In genomic region chr20:53621482-53622246, GRCh38 we compare ENCODE assay signal across 8 cellular contexts. TPM values are rescaled to one million over a fixed set of nuclear protein-coding genes. Genes with fewer than 3 reads are reported as not detected.
DNase-seq lines count a peak whose midpoint lies in the region; ATAC-seq and TF ChIP-seq lines count a peak whose summit lies in the region.

No MANE protein-coding gene starts in this region.

- peak overlapping the region; percentile 98 for H3K27ac Mint-ChIP-seq in stimulated activated naive CD8-positive, alpha-beta T cell treated with anti-CD3 and anti-CD28 coated beads, Interleukin-15, Interleukin-2, amounts not matched to agents 100 ng/mL and 50 ng/mL, for 24 hours
- H3K27ac Mint-ChIP-seq in brain: peak overlapping the region; percentile 67 to 99 (median 96)

- ATAC-seq in stimulated activated naive CD8-positive, alpha-beta T cell treated with anti-CD3 and anti-CD28 coated beads, Interleukin-15, Interleukin-2, amounts not matched to agents 100 U/mL and 50 U/mL, for 24 hours: no peak

- H3K4me1 Mint-ChIP-seq in stimulated activated naive CD8-positive, alpha-beta T cell treated with anti-CD3 and anti-CD28 coated beads, Interleukin-15, Interleukin-2, amounts not matched to agents 100 ng/mL and 50 ng/mL, for 24 hours (ENCODE audit: low read depth): peaks cover 43% of the 10 kb centered on the region
- H3K4me1 Mint-ChIP-seq in brain: peaks cover 38% of the 10 kb centered on the region

- H3K36me3 Mint-ChIP-seq in stimulated activated naive CD8-positive, alpha-beta T cell treated with anti-CD3 and anti-CD28 coated beads, Interleukin-15, Interleukin-2, amounts not matched to agents 100 ng/mL and 50 ng/mL, for 24 hours (ENCODE audit: low read depth): no peaks in the 10 kb centered on the region
- H3K36me3 Mint-ChIP-seq in brain: no peaks in the 10 kb centered on the region

- no peaks in the 10 kb centered on the region for H3K27me3 ChIP-seq in layer of hippocampus (ENCODE audit: control insufficient read depth, insufficient read depth, low read length)

- DNase-seq in stimulated activated naive CD8-positive, alpha-beta T cell treated with anti-CD3 and anti-CD28 coated beads, Interleukin-15, Interleukin-2, amounts not matched to agents 100 U/mL and 50 U/mL, for 24 hours: no peak
- peak; percentile 57 for DNase-seq in NOMO-1 treated with DMSO at 0.1 percent for 48 hours (lab: John Stamatoyannopoulos, UW; ENCODE audit: unreplicated experiment)
- DNase-seq in stromal cell of bone marrow (ENCODE audit: low read depth): peak; percentile 83
- no peak for DNase-seq in Ammon's horn (ENCODE audit: low spot score)
- no peak for DNase-seq in NCI-H2081 treated with DMSO at 0.1 percent for 48 hours (lab: John Stamatoyannopoulos, UW)

- no peaks in the 10 kb centered on the region for H3K27me3 Mint-ChIP-seq in stimulated activated naive CD8-positive, alpha-beta T cell treated with anti-CD3 and anti-CD28 coated beads, Interleukin-15, Interleukin-2, amounts not matched to agents 100 ng/mL and 50 ng/mL, for 24 hours
- H3K27me3 Mint-ChIP-seq in brain: no peaks in the 10 kb centered on the region

- no peak for TF ChIP-seq CTCF in brain (conservative IDR thresholded peaks at IDR 0.05)

- no peak overlapping the region for H3K4me3 Mint-ChIP-seq in stimulated activated naive CD8-positive, alpha-beta T cell treated with anti-CD3 and anti-CD28 coated beads, Interleukin-15, Interleukin-2, amounts not matched to agents 100 ng/mL and 50 ng/mL, for 24 hours
- H3K4me3 Mint-ChIP-seq in brain: peak overlapping the region in 2 of 5 experiments; percentile 15 to 62

- H3K27ac ChIP-seq in layer of hippocampus (ENCODE audit: low read depth, low read length): peak overlapping the region; percentile 62

- H3K9me3 Mint-ChIP-seq in stimulated activated naive CD8-positive, alpha-beta T cell treated with anti-CD3 and anti-CD28 coated beads, Interleukin-15, Interleukin-2, amounts not matched to agents 100 ng/mL and 50 ng/mL, for 24 hours: no peaks in the 10 kb centered on the region
- no peaks in the 10 kb centered on the region for H3K9me3 Mint-ChIP-seq in brain

RNA-seq across cellular contexts. Expression of gene ZNF217, which starts 28.0 kb away (rescaled TPM):
- polyA plus RNA-seq in brain (ENCODE audit: insufficient read depth, low read depth, low replicate concordance): 5.7 TPM

Comparison
In these comparisons a context has a peak if more than half of its experiments do, and no peak if none do; other contexts are left out.
1. DNase-seq: peak in NOMO-1 treated with DMSO at 0.1 percent for 48 hours (single experiment) and stromal cell of bone marrow (single experiment); none in stimulated activated naive CD8-positive, alpha-beta T cell treated with anti-CD3 and anti-CD28 coated beads, Interleukin-15, Interleukin-2, amounts not matched to agents 100 U/mL and 50 U/mL, for 24 hours (single experiment), Ammon's horn (single experiment) and NCI-H2081 treated with DMSO at 0.1 percent for 48 hours (single experiment).